In the genomic region with DNA sequence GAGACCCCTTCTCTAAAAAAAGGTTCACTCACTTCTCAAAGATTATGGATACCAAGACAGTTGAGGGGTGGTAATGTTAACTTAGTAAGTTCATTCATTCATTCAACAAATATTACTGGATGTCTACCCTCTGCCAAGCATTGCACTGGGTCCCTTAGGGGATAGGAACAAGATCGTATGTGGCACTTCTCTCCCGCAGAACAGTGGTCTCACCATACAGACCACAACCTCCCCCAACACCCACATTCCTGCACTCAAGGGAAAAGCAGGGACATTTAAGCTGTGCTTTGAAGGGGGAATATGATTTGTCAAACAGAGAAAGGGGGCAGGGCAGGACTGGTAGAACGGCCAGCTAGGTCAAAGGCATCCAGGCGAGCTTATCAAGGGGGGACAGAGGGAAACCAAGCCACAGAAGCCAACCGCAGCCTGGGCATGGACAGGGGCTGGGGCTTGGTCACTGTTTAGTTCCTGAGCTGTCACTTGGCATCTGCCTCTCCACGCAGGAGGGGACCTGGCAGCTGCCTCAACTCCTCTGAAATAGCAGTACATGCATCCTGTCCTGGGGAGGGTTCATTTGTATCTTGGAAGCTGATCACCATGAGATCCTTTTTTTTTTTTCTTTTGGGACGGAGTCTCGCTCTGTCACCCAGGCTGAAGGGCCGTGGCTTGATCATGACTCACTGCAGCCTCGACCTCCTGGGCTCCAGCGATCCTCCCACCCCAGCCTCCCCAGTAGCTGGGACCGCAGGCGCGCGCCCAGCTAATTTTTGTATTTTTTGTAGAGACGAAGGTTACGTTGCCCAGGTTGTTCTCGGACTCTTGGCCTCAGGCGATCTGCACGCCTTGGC, we compare ENCODE assay signal across 8 cellular contexts. TPM values are rescaled to one million over a fixed set of nuclear protein-coding genes. Genes with fewer than 3 reads are reported as not detected.
DNase-seq lines count a peak whose midpoint lies in the region; ATAC-seq and TF ChIP-seq lines count a peak whose summit lies in the region.

No MANE protein-coding gene starts in this region.

- H3K9me3 ChIP-seq in upper lobe of right lung: no peaks in the 10 kb centered on the region

- intact Hi-C loops in upper lobe of right lung (cut with DNase I): no loop called here

- H3K27ac Mint-ChIP-seq in activated naive CD4-positive, alpha-beta T cell treated with anti-CD3 and anti-CD28 coated beads, Interleukin-2, amount 50 U/mL, for 24 hours: peak overlapping the region; percentile 23
- H3K27ac Mint-ChIP-seq in activated naive CD8-positive, alpha-beta T cell: peak overlapping the region; percentile 46

- ATAC-seq in upper lobe of right lung (no peak), GM19351 (IDR thresholded peaks at IDR 0.05; ENCODE audit: unreplicated experiment) (no peak), HG03521 (IDR thresholded peaks at IDR 0.05; ENCODE audit: unreplicated experiment) (no peak)
- ATAC-seq in activated CD4-positive, CD25-positive, alpha-beta regulatory T cell treated with anti-CD3 and anti-CD28 coated beads, Interleukin-2, amount 50 U/mL, for 24 hours: no peak

- no peaks in the 10 kb centered on the region for H3K27me3 ChIP-seq in layer of hippocampus (ENCODE audit: control insufficient read depth, insufficient read depth, low read length)
- H3K27me3 ChIP-seq in upper lobe of right lung: no peaks in the 10 kb centered on the region

- H3K36me3 Mint-ChIP-seq in activated naive CD4-positive, alpha-beta T cell treated with anti-CD3 and anti-CD28 coated beads, Interleukin-2, amount 50 U/mL, for 24 hours: no peaks in the 10 kb centered on the region
- no peaks in the 10 kb centered on the region for H3K36me3 Mint-ChIP-seq in activated naive CD8-positive, alpha-beta T cell

- no peak for DNase-seq in activated naive CD4-positive, alpha-beta T cell treated with Interleukin-2 at 50 U/mL for 16 hours
- no peak for DNase-seq in upper lobe of right lung

- H3K4me1 ChIP-seq in upper lobe of right lung: peaks cover 17% of the 10 kb centered on the region

- peak overlapping the region; percentile 69 for H3K27ac ChIP-seq in layer of hippocampus (ENCODE audit: low read depth, low read length)
- H3K27ac ChIP-seq in upper lobe of right lung: peak overlapping the region; percentile 74

- no peaks in the 10 kb centered on the region for H3K9me3 Mint-ChIP-seq in activated naive CD4-positive, alpha-beta T cell treated with anti-CD3 and anti-CD28 coated beads, Interleukin-2, amount 50 U/mL, for 24 hours
- no peaks in the 10 kb centered on the region for H3K9me3 Mint-ChIP-seq in activated naive CD8-positive, alpha-beta T cell (ENCODE audit: low read depth)

- H3K36me3 ChIP-seq in upper lobe of right lung: no peaks in the 10 kb centered on the region

- peak overlapping the region; percentile 68 for H3K4me3 ChIP-seq in upper lobe of right lung

- peak overlapping the region; percentile 87 for H3K4me3 Mint-ChIP-seq in activated naive CD4-positive, alpha-beta T cell treated with anti-CD3 and anti-CD28 coated beads, Interleukin-2, amount 50 U/mL, for 24 hours
- peak overlapping the region; percentile 86 for H3K4me3 Mint-ChIP-seq in activated naive CD8-positive, alpha-beta T cell

- peaks cover 13% of the 10 kb centered on the region for H3K4me1 Mint-ChIP-seq in activated naive CD4-positive, alpha-beta T cell treated with anti-CD3 and anti-CD28 coated beads, Interleukin-2, amount 50 U/mL, for 24 hours
- peaks cover 13% of the 10 kb centered on the region for H3K4me1 Mint-ChIP-seq in activated naive CD8-positive, alpha-beta T cell (ENCODE audit: low read depth)

- TF ChIP-seq CTCF in upper lobe of right lung (IDR thresholded peaks at IDR 0.05): no peak

- peaks cover 1% of the 10 kb centered on the region for H3K27me3 Mint-ChIP-seq in activated naive CD4-positive, alpha-beta T cell treated with anti-CD3 and anti-CD28 coated beads, Interleukin-2, amount 50 U/mL, for 24 hours
- peaks cover 2% of the 10 kb centered on the region for H3K27me3 Mint-ChIP-seq in activated naive CD8-positive, alpha-beta T cell

RNA-seq across cellular contexts. Expression of gene CLIP2, which starts 0.9 kb away (rescaled TPM):
- total RNA-seq in upper lobe of right lung: 24.3 TPM

RNA-seq across cellular contexts. Expression of gene RFC2, which starts 34.1 kb away (rescaled TPM):
- total RNA-seq in upper lobe of right lung: 16.3 TPM
